38 cellular contexts compared by ENCODE assay signal in the genomic region with DNA sequence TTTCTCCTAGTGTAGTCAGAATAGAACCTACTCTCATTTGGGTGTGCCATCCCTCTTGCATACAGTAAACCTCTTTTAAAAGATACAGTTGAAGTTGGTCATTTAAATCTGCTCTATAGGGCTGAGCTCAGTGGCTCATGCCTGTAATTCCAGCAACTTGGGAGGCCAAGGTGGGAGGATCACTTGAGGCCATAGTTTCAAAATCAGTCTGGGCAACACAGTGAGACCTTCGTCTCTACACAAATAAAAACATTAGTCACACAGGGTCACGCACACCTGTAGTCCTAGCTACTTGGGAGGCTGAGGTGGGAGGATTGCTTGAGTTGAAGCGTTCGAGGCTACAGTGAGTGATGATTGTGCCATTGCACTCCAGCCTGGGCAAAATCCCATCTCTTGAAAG.
"Had no signal": no experiment of that assay in that cellular context is flagged by ENCODE, and none has a peak within 500 bp of the region (broad histone marks: within the 10 kb centered on the region; RNA-seq: fewer than 3 reads in every experiment).

No MANE protein-coding gene starts in this region.

- H3K9me3 ChIP-seq: adrenal gland, ascending aorta, body of pancreas had no signal

- H3K4me3 Mint-ChIP-seq: activated naive CD4-positive, alpha-beta T cell treated with anti-CD3 and anti-CD28 coated beads for 36 hours; activated naive CD4-positive, alpha-beta T cell treated with anti-CD3 and anti-CD28 coated beads, Interleukin-2, amount 10 ng/mL, durations not matched to agents 7 days and 5 days; activated naive CD4-positive, alpha-beta T cell treated with anti-CD3 and anti-CD28 coated beads, Interleukin-2, amount 50 U/mL, for 24 hours; activated naive CD8-positive, alpha-beta T cell; activated naive CD8-positive, alpha-beta T cell treated with anti-CD3 and anti-CD28 coated beads for 36 hours; activated naive CD8-positive, alpha-beta T cell treated with anti-CD3 and anti-CD28 coated beads, Interleukin-2, amount 10 ng/mL, durations not matched to agents 7 days and 5 days; activated naive CD8-positive, alpha-beta T cell treated with anti-CD3 and anti-CD28 coated beads, Interleukin-2, amount 50 U/mL, for 24 hours; activated T-cell treated with anti-CD3 and anti-CD28 coated beads, Interleukin-2, amount 50 U/mL, for 24 hours; activated T-cell treated with anti-CD3 and anti-CD28 coated beads, Interleukin-2, amount 50 U/mL, for 4 hours; activated T-cell treated with anti-CD3 and anti-CD28 coated beads, Interleukin-2, amount 50 U/mL, for 72 hours; activated T-helper 1 cell treated with anti-CD3 and anti-CD28 coated beads, Interleukin-12 subunit alpha, Interleukin-12 subunit beta, Interleukin-2, Interleukin-4 antibody, amounts not matched to agents 30 ng/mL and 10 ng/mL and 1 ng/mL, durations not matched to agents 14 hours and 24 hours and 36 hours; activated T-helper 17 cell treated with anti-CD3 and anti-CD28 coated beads, Interleukin-2, amount 50 U/mL, for 72 hours; brain; central memory CD8-positive, alpha-beta T cell had no signal

- H3K4me3 ChIP-seq: adrenal gland, ascending aorta, body of pancreas, breast epithelium, cardiac muscle cell had no signal

- H3K27me3 ChIP-seq: adrenal gland, ascending aorta, body of pancreas, brain microvascular endothelial cell, breast epithelium, cardiac muscle cell had no signal

- H3K9me3 Mint-ChIP-seq: activated naive CD4-positive, alpha-beta T cell treated with anti-CD3 and anti-CD28 coated beads for 36 hours; activated naive CD4-positive, alpha-beta T cell treated with anti-CD3 and anti-CD28 coated beads, Interleukin-2, amount 10 ng/mL, durations not matched to agents 7 days and 5 days; activated naive CD4-positive, alpha-beta T cell treated with anti-CD3 and anti-CD28 coated beads, Interleukin-2, amount 50 U/mL, for 24 hours; activated naive CD8-positive, alpha-beta T cell treated with anti-CD3 and anti-CD28 coated beads for 36 hours; activated naive CD8-positive, alpha-beta T cell treated with anti-CD3 and anti-CD28 coated beads, Interleukin-2, amount 10 ng/mL, durations not matched to agents 7 days and 5 days; activated T-helper 1 cell treated with anti-CD3 and anti-CD28 coated beads, Interleukin-12 subunit alpha, Interleukin-12 subunit beta, Interleukin-2, Interleukin-4 antibody, amounts not matched to agents 30 ng/mL and 10 ng/mL and 1 ng/mL, durations not matched to agents 14 hours and 24 hours and 36 hours; activated T-helper 2 cell treated with anti-CD3 and anti-CD28 coated beads, Interferon-gamma antibody, Interleukin-2, Interleukin-4, amounts not matched to agents 10 μg/mL and 5 μg/mL and 100 μg/mL, durations not matched to agents 14 hours and 24 hours and 36 hours had no signal

- H3K4me1 ChIP-seq: adrenal gland, ascending aorta, body of pancreas, breast epithelium had no signal

- H3K27ac ChIP-seq: adrenal gland, ascending aorta, body of pancreas, brain microvascular endothelial cell, breast epithelium, cardiac muscle cell had no signal

- H3K36me3 ChIP-seq: adrenal gland, ascending aorta, brain microvascular endothelial cell, breast epithelium, cardiac muscle cell had no signal

- H3K36me3 Mint-ChIP-seq: activated naive CD4-positive, alpha-beta T cell treated with anti-CD3 and anti-CD28 coated beads, Interleukin-2, amount 10 ng/mL, durations not matched to agents 7 days and 5 days; activated naive CD4-positive, alpha-beta T cell treated with anti-CD3 and anti-CD28 coated beads, Interleukin-2, amount 50 U/mL, for 24 hours; activated naive CD4-positive, alpha-beta T cell treated with anti-CD3 and anti-CD28 coated beads, Interleukin-2, amount 50 U/mL, for 72 hours; activated naive CD8-positive, alpha-beta T cell; activated naive CD8-positive, alpha-beta T cell treated with anti-CD3 and anti-CD28 coated beads for 36 hours; activated naive CD8-positive, alpha-beta T cell treated with anti-CD3 and anti-CD28 coated beads, Interleukin-2, amount 10 ng/mL, durations not matched to agents 7 days and 5 days; brain had no signal

- DNase-seq: activated effector memory CD4-positive, alpha-beta T cell treated with anti-CD3 and anti-CD28 coated beads, Interleukin-2, amount 50 U/mL, for 16 hours; activated effector memory CD4-positive, alpha-beta T cell treated with Interleukin-2 at 50 U/mL for 16 hours; activated gamma-delta T cell; activated gamma-delta T cell treated with Interleukin-2 at 50 U/mL for 16 hours; activated naive CD4-positive, alpha-beta T cell; activated naive CD4-positive, alpha-beta T cell treated with anti-CD3 and anti-CD28 coated beads for 36 hours; activated naive CD4-positive, alpha-beta T cell treated with anti-CD3 and anti-CD28 coated beads, Interleukin-2, amount 10 ng/mL, durations not matched to agents 7 days and 5 days; activated naive CD4-positive, alpha-beta T cell treated with anti-CD3 and anti-CD28 coated beads, Interleukin-2, amount 50 U/mL, for 16 hours; activated naive CD4-positive, alpha-beta T cell treated with Interleukin-2 at 50 U/mL for 16 hours; activated naive CD8-positive, alpha-beta T cell treated with anti-CD3 and anti-CD28 coated beads for 36 hours; activated naive CD8-positive, alpha-beta T cell treated with anti-CD3 and anti-CD28 coated beads, Interleukin-2, amount 10 ng/mL, durations not matched to agents 7 days and 5 days; activated naive CD8-positive, alpha-beta T cell treated with anti-CD3 and anti-CD28 coated beads, Interleukin-2, amount 50 U/mL, for 24 hours; activated T-cell treated with anti-CD3 and anti-CD28 coated beads, Interleukin-2, amount 50 U/mL, for 1 hour; activated T-cell treated with anti-CD3 and anti-CD28 coated beads, Interleukin-2, amount 50 U/mL, for 24 hours; activated T-cell treated with anti-CD3 and anti-CD28 coated beads, Interleukin-2, amount 50 U/mL, for 4 hours; activated T-cell treated with anti-CD3 and anti-CD28 coated beads, Interleukin-2, amount 50 U/mL, for 48 hours; activated T-cell treated with anti-CD3 and anti-CD28 coated beads, Interleukin-2, amount 50 U/mL, for 72 hours; adrenal gland; amniotic stem cell; amygdala; anterior cingulate cortex; aorta; body of pancreas; brain microvascular endothelial cell; caudate nucleus; central memory CD4-positive, alpha-beta T cell; cerebellar nuclear complex had no signal

- H3K27me3 Mint-ChIP-seq: activated naive CD4-positive, alpha-beta T cell treated with anti-CD3 and anti-CD28 coated beads, Interleukin-2, amount 10 ng/mL, durations not matched to agents 7 days and 5 days; activated naive CD4-positive, alpha-beta T cell treated with anti-CD3 and anti-CD28 coated beads, Interleukin-2, amount 50 U/mL, for 24 hours; activated naive CD8-positive, alpha-beta T cell; activated naive CD8-positive, alpha-beta T cell treated with anti-CD3 and anti-CD28 coated beads for 36 hours; activated naive CD8-positive, alpha-beta T cell treated with anti-CD3 and anti-CD28 coated beads, Interleukin-2, amount 10 ng/mL, durations not matched to agents 7 days and 5 days; activated naive CD8-positive, alpha-beta T cell treated with anti-CD3 and anti-CD28 coated beads, Interleukin-2, amount 50 U/mL, for 24 hours; activated T-cell treated with anti-CD3 and anti-CD28 coated beads, Interleukin-2, amount 50 U/mL, for 24 hours; activated T-helper 17 cell treated with anti-CD3 and anti-CD28 coated beads, Interleukin-2, amount 50 U/mL, for 72 hours; brain; central memory CD8-positive, alpha-beta T cell had no signal

- H3K4me1 Mint-ChIP-seq: activated naive CD4-positive, alpha-beta T cell treated with anti-CD3 and anti-CD28 coated beads, Interleukin-2, amount 10 ng/mL, durations not matched to agents 7 days and 5 days; activated naive CD4-positive, alpha-beta T cell treated with anti-CD3 and anti-CD28 coated beads, Interleukin-2, amount 50 U/mL, for 24 hours; activated naive CD8-positive, alpha-beta T cell treated with anti-CD3 and anti-CD28 coated beads for 36 hours; activated naive CD8-positive, alpha-beta T cell treated with anti-CD3 and anti-CD28 coated beads, Interleukin-2, amount 10 ng/mL, durations not matched to agents 7 days and 5 days; activated naive CD8-positive, alpha-beta T cell treated with anti-CD3 and anti-CD28 coated beads, Interleukin-2, amount 50 U/mL, for 24 hours; activated T-helper 17 cell treated with anti-CD3 and anti-CD28 coated beads, Interleukin-2, amount 50 U/mL, for 72 hours; brain; central memory CD8-positive, alpha-beta T cell had no signal

- H3K27ac Mint-ChIP-seq: activated naive CD4-positive, alpha-beta T cell treated with anti-CD3 and anti-CD28 coated beads for 36 hours; activated naive CD4-positive, alpha-beta T cell treated with anti-CD3 and anti-CD28 coated beads, Interleukin-2, amount 10 ng/mL, durations not matched to agents 7 days and 5 days; activated naive CD4-positive, alpha-beta T cell treated with anti-CD3 and anti-CD28 coated beads, Interleukin-2, amount 50 U/mL, for 24 hours; activated naive CD8-positive, alpha-beta T cell; activated naive CD8-positive, alpha-beta T cell treated with anti-CD3 and anti-CD28 coated beads for 36 hours; activated naive CD8-positive, alpha-beta T cell treated with anti-CD3 and anti-CD28 coated beads, Interleukin-2, amount 10 ng/mL, durations not matched to agents 7 days and 5 days; activated naive CD8-positive, alpha-beta T cell treated with anti-CD3 and anti-CD28 coated beads, Interleukin-2, amount 50 U/mL, for 24 hours; activated T-cell treated with anti-CD3 and anti-CD28 coated beads, Interleukin-2, amount 50 U/mL, for 24 hours; activated T-cell treated with anti-CD3 and anti-CD28 coated beads, Interleukin-2, amount 50 U/mL, for 72 hours; activated T-helper 1 cell treated with anti-CD3 and anti-CD28 coated beads, Interleukin-12 subunit alpha, Interleukin-12 subunit beta, Interleukin-2, Interleukin-4 antibody, amounts not matched to agents 30 ng/mL and 10 ng/mL and 1 ng/mL, durations not matched to agents 14 hours and 24 hours and 36 hours; activated T-helper 17 cell treated with anti-CD3 and anti-CD28 coated beads, Interleukin-2, amount 50 U/mL, for 72 hours; activated T-helper 2 cell treated with anti-CD3 and anti-CD28 coated beads, Interferon-gamma antibody, Interleukin-2, Interleukin-4, amounts not matched to agents 10 μg/mL and 5 μg/mL and 100 μg/mL, durations not matched to agents 14 hours and 24 hours and 36 hours had no signal

- ATAC-seq: activated naive CD4-positive, alpha-beta T cell treated with anti-CD3 and anti-CD28 coated beads, Interleukin-2, amount 50 U/mL, for 72 hours; activated naive CD8-positive, alpha-beta T cell treated with anti-CD3 and anti-CD28 coated beads, Interleukin-2, amount 50 U/mL, for 24 hours; activated T-cell treated with anti-CD3 and anti-CD28 coated beads, Interleukin-2, amount 50 U/mL, for 4 hours; activated T-cell treated with anti-CD3 and anti-CD28 coated beads, Interleukin-2, amount 50 U/mL, for 72 hours; activated T-helper 17 cell treated with anti-CD3 and anti-CD28 coated beads, Interleukin-2, amount 50 U/mL, for 72 hours; body of pancreas had no signal
